ENCODE assay signal across 7 cellular contexts in genomic region chr12:89354630-89354931, GRCh38. TPM values are rescaled to one million over a fixed set of nuclear protein-coding genes. Genes with fewer than 3 reads are reported as not detected.
A peak's percentile ranks its signal among the peaks of the same experiment; 100 is the strongest.
DNase-seq lines count a peak whose midpoint lies in the region; ATAC-seq, FAIRE-seq and TF ChIP-seq lines count a peak whose summit lies in the region.

No MANE protein-coding gene starts in this region.

- TF ChIP-seq RAD21 in neural cell (conservative IDR thresholded peaks at IDR 0.05), result no peak

- TF ChIP-seq CTCF in GM13977 (IDR thresholded peaks at IDR 0.05; ENCODE audit: extremely low read depth, insufficient read depth, missing control alignments), result no peak
- no peak for TF ChIP-seq CTCF in neural cell (IDR thresholded peaks at IDR 0.05; ENCODE audit: poor library complexity, severe bottlenecking)

- H3K27me3 ChIP-seq in ectodermal cell (ENCODE audit: control insufficient read depth, insufficient read depth, low read length, poor library complexity, severe bottlenecking) (peaks cover 68% of the 10 kb centered on the region), neural cell (ENCODE audit: insufficient read depth, low read depth, low read length) (peaks cover 15% of the 10 kb centered on the region)

- H3K27ac ChIP-seq in ectodermal cell (ENCODE audit: insufficient read depth, low read depth, low read length, poor library complexity, severe bottlenecking) (no peak overlapping the region), neural cell (ENCODE audit: low read length) (peak overlapping the region; percentile 95)

- peak overlapping the region; percentile 71 for H3K4me2 ChIP-seq in neural cell (ENCODE audit: low read length)

- in situ Hi-C loops in GM13977 (cut with MboI; ENCODE audit: low pct_unique_long_range_greater_than_20kb, low sequenced_read_pairs, unreplicated experiment), result no loop called here

- H3K4me3 ChIP-seq in ectodermal cell (ENCODE audit: insufficient read depth, low read depth, low read length), result peak overlapping the region; percentile 67
- peak overlapping the region; percentile 89 for H3K4me3 ChIP-seq in neural cell (ENCODE audit: low read length)

- no peak for TF ChIP-seq EP300 in neural cell (conservative IDR thresholded peaks at IDR 0.05; ENCODE audit: poor library complexity, severe bottlenecking)

- peak overlapping the region; percentile 87 for H3K9ac ChIP-seq in neural cell (ENCODE audit: low read length)

- 2 to 3% methylated on average over 9 of the region's 9 CpGs for WGBS in ectodermal cell, 2 experiments

- peak; percentile 47 for DNase-seq in GM13977 (ENCODE audit: low spot score)
- DNase-seq in NCI-H2227 (lab: John Stamatoyannopoulos, UW; ENCODE audit: unreplicated experiment), result peak; percentile 47
- DNase-seq in GM12892 (ENCODE audit: insufficient read length), result no peak
- DNase-seq in NCI-H1694 treated with DMSO at 0.1 percent for 48 hours (lab: John Stamatoyannopoulos, UW), result no peak

- no peaks in the 10 kb centered on the region for H3K9me2 ChIP-seq in neural cell (ENCODE audit: insufficient read depth, low read length)

- H4K20me1 ChIP-seq in neural cell (ENCODE audit: insufficient read depth), result no peaks in the 10 kb centered on the region

- H3F3A ChIP-seq in neural cell (ENCODE audit: insufficient read depth, low read length, poor library complexity, severe bottlenecking), result peaks cover 5% of the 10 kb centered on the region

- peaks cover 38% of the 10 kb centered on the region for H3K79me2 ChIP-seq in neural cell (replicated peaks; ENCODE audit: insufficient read depth, low read length)

- H3K36me3 ChIP-seq in ectodermal cell (ENCODE audit: control insufficient read depth, insufficient read depth, low read length) (no peaks in the 10 kb centered on the region), neural cell (ENCODE audit: insufficient read depth, low read length) (no peaks in the 10 kb centered on the region)

- no peak for ATAC-seq in HG03432 (IDR thresholded peaks at IDR 0.05; ENCODE audit: unreplicated experiment)

- H3K4me1 ChIP-seq in ectodermal cell (ENCODE audit: control insufficient read depth, insufficient read depth, low read length), result peaks cover 34% of the 10 kb centered on the region

- peak overlapping the region; percentile 54 for H2AFZ ChIP-seq in neural cell (ENCODE audit: low read depth, low read length)

- no peaks in the 10 kb centered on the region for H3K9me3 ChIP-seq in ectodermal cell (ENCODE audit: control insufficient read depth, low read length)
- H3K9me3 ChIP-seq in neural cell (ENCODE audit: low read length), result no peaks in the 10 kb centered on the region

- TF ChIP-seq POLR2A in GM12892 (IDR thresholded peaks at IDR 0.05; ENCODE audit: low read depth, low read length), result no peak

- no peak for FAIRE-seq in GM12892 (lab: Jason Lieb, UNC)

TF ChIP-seq in neural cell, 6 proteins besides CTCF, POLR2A, EP300 and RAD21:
- TF ChIP-seq POLR2AphosphoS5 (IDR thresholded peaks at IDR 0.05) (no peak), REST (IDR thresholded peaks at IDR 0.05; ENCODE audit: borderline replicate concordance) (no peak), EZH2 (IDR thresholded peaks at IDR 0.05; ENCODE audit: borderline replicate concordance, insufficient read depth, low read length, poor library complexity, severe bottlenecking) (no peak), MXI1 (conservative IDR thresholded peaks at IDR 0.05; ENCODE audit: poor library complexity, severe bottlenecking) (no peak), SMC3 (conservative IDR thresholded peaks at IDR 0.05; ENCODE audit: poor library complexity) (no peak), TAF1 (IDR thresholded peaks at IDR 0.05; ENCODE audit: low read depth) (no peak)

RNA-seq across cellular contexts. Expression of gene DUSP6, which starts 2.3 kb away (rescaled TPM):
- 19.8 TPM for polyA plus RNA-seq in ectodermal cell (2013, experiment 1 of 4)
- polyA plus RNA-seq in ectodermal cell (2013, experiment 2 of 4), result 12.0 TPM
- polyA plus RNA-seq in ectodermal cell (2013, experiment 3 of 4), result 19.8 TPM
- polyA plus RNA-seq in ectodermal cell (2013, experiment 4 of 4), result 11.8 TPM
- polyA plus RNA-seq in neural cell, result 40.1 and 44.3 TPM in 2 replicates
- 50.8 and 62.1 TPM in 2 replicates for polyA minus RNA-seq in neural cell
- polyA plus RNA-seq in GM12892 (2012; ENCODE audit: missing spikeins), result 0.47 TPM

Comparison
In these comparisons a context has a peak if more than half of its experiments do, and no peak if none do; other contexts are left out.
1. DNase-seq: peak in GM13977 (single experiment) and NCI-H2227 (single experiment); none in GM12892 (single experiment) and NCI-H1694 treated with DMSO at 0.1 percent for 48 hours (single experiment).